17 cellular contexts compared by ENCODE assay signal in genomic region chr5:84688566-84688965, GRCh38.
DNase-seq lines count a peak whose midpoint lies in the region; ATAC-seq and TF ChIP-seq lines count a peak whose summit lies in the region.
"Had no signal": no experiment of that assay in that cellular context is flagged by ENCODE, and none has a peak within 500 bp of the region (broad histone marks: within the 10 kb centered on the region; RNA-seq: fewer than 3 reads in every experiment).

No MANE protein-coding gene starts in this region.

- H3K9me3 ChIP-seq in SJSA1 (replicated peaks): no peaks in the 10 kb centered on the region
- no peaks in the 10 kb centered on the region for H3K9me3 ChIP-seq in MM.1S (replicated peaks; ENCODE audit: insufficient read depth, low read length)
- no peaks in the 10 kb centered on the region for H3K9me3 ChIP-seq in CD8-positive, alpha-beta T cell (ENCODE audit: low read length)

- no peaks in the 10 kb centered on the region for H3K9me2 ChIP-seq in MM.1S (replicated peaks; ENCODE audit: insufficient read depth, low read length)

- H3K27me3 Mint-ChIP-seq in CD8-positive, alpha-beta T cell (ENCODE audit: low read depth): no peaks in the 10 kb centered on the region
- H3K27me3 Mint-ChIP-seq: naive B cell had no signal

- no peaks in the 10 kb centered on the region for H3K4me1 Mint-ChIP-seq in CD8-positive, alpha-beta T cell (ENCODE audit: low read depth)
- H3K4me1 Mint-ChIP-seq: naive B cell had no signal

- H4K20me1 ChIP-seq in MM.1S (ENCODE audit: insufficient read depth, low read length): no peaks in the 10 kb centered on the region

- no peak overlapping the region for H3K27ac Mint-ChIP-seq in CD8-positive, alpha-beta T cell
- H3K27ac Mint-ChIP-seq: naive B cell had no signal

- no peaks in the 10 kb centered on the region for H3K79me2 ChIP-seq in MM.1S (ENCODE audit: low read length)

- CTCF ChIA-PET in CD8-positive, alpha-beta T cell (lab: Charles Lee): no interaction called here

- DNase-seq in AG08395 (ENCODE audit: low spot score) (peak; percentile 26), HFF-Myc (ENCODE audit: extremely low read depth, low read depth) (peak; percentile 2), SJSA1 (ENCODE audit: low read depth in 1 of 2, low spot score in 2 of 2) (peak; percentile 72 to 97), fibroblast of peridontal ligament (ENCODE audit: extremely low read depth) (peak; percentile 99), MM.1S (no peak), KBM-7 (no peak)
- DNase-seq in CD8-positive, alpha-beta T cell: no peak
- DNase-seq: activated CD4-positive, alpha-beta T cell treated with anti-CD3 and anti-CD28 coated beads for 48 hours; activated effector memory CD4-positive, alpha-beta T cell treated with anti-CD3 and anti-CD28 coated beads, Interleukin-2, amount 50 U/mL, for 16 hours; C1 segment of cervical spinal cord; foreskin melanocyte; islet precursor cell; naive B cell; NCI-H1436; stimulated activated CD4-positive, alpha-beta T cell treated with anti-CD3 and anti-CD28 coated beads, Interleukin-4, amount 100 ng/mL, for 4 hours; stimulated activated naive CD4-positive, alpha-beta T cell treated with Interleukin-2 at 50 U/mL for 16 hours had no signal

- POLR2A ChIA-PET in CD8-positive, alpha-beta T cell (lab: Charles Lee): no interaction called here

- no peaks in the 10 kb centered on the region for H3K27me3 ChIP-seq in SJSA1 (replicated peaks)
- H3K27me3 ChIP-seq in MM.1S (replicated peaks; ENCODE audit: insufficient read depth, low read length): no peaks in the 10 kb centered on the region
- H3K27me3 ChIP-seq in CD8-positive, alpha-beta T cell (ENCODE audit: insufficient read depth, low read length): no peaks in the 10 kb centered on the region

- H3K36me3 ChIP-seq in SJSA1: peaks cover 5% of the 10 kb centered on the region; the same call in 1 of the 2 replicates
- H3K36me3 ChIP-seq in MM.1S (replicated peaks; ENCODE audit: insufficient read depth, low read length): no peaks in the 10 kb centered on the region
- no peaks in the 10 kb centered on the region for H3K36me3 ChIP-seq in CD8-positive, alpha-beta T cell (ENCODE audit: insufficient read depth, low read length)

- H3K9me3 Mint-ChIP-seq in CD8-positive, alpha-beta T cell: peaks cover 3% of the 10 kb centered on the region

- H3K4me1 ChIP-seq in SJSA1 (replicated peaks): peaks cover 26% of the 10 kb centered on the region
- H3K4me1 ChIP-seq in MM.1S (ENCODE audit: low read length): no peaks in the 10 kb centered on the region
- H3K4me1 ChIP-seq in CD8-positive, alpha-beta T cell (ENCODE audit: insufficient read depth, low read length): no peaks in the 10 kb centered on the region

- H3K36me3 Mint-ChIP-seq in CD8-positive, alpha-beta T cell: no peaks in the 10 kb centered on the region
- H3K36me3 Mint-ChIP-seq: naive B cell had no signal

- H3K27ac ChIP-seq in SJSA1 (peak overlapping the region; percentile 95), MM.1S (ENCODE audit: low read length) (no peak overlapping the region)
- no peak overlapping the region for H3K27ac ChIP-seq in CD8-positive, alpha-beta T cell (ENCODE audit: low read depth, low read length)

- TF ChIP-seq CTCF in HFF-Myc (IDR thresholded peaks at IDR 0.05; ENCODE audit: low read depth, low read length, missing control alignments) (no peak), MM.1S (IDR thresholded peaks at IDR 0.05; ENCODE audit: low read length) (no peak)
- TF ChIP-seq CTCF in CD8-positive, alpha-beta T cell (IDR thresholded peaks at IDR 0.05): no peak

- intact Hi-C loops in CD8-positive, alpha-beta T cell (cut with DNase I, micrococcal nuclease): no loop called here

- in situ Hi-C loops in KBM-7 (cut with MboI; ENCODE audit: low pct_unique_long_range_greater_than_20kb, low sequenced_read_pairs): no loop called here

- no peak overlapping the region for H3K4me3 Mint-ChIP-seq in CD8-positive, alpha-beta T cell

- no peak overlapping the region for H2AFZ ChIP-seq in MM.1S (ENCODE audit: low read length)

- H3K9ac ChIP-seq in MM.1S (ENCODE audit: low read length): no peak overlapping the region

- no peak overlapping the region for H3K4me3 ChIP-seq in HFF-Myc (replicated peaks; ENCODE audit: low read depth, low read length)
- H3K4me3 ChIP-seq in SJSA1: no peak overlapping the region
- H3K4me3 ChIP-seq in MM.1S (ENCODE audit: low read length): no peak overlapping the region
- H3K4me3 ChIP-seq in CD8-positive, alpha-beta T cell (ENCODE audit: low read depth, low read length): no peak overlapping the region

- no peak for ATAC-seq in GM18517 (IDR thresholded peaks at IDR 0.05; ENCODE audit: unreplicated experiment)
- ATAC-seq in CD8-positive, alpha-beta T cell: no peak

- no peaks in the 10 kb centered on the region for H3F3A ChIP-seq in MM.1S (ENCODE audit: insufficient read depth, low read length)

- H3K4me2 ChIP-seq in MM.1S (ENCODE audit: low read depth, low read length): no peak overlapping the region

Comparison
In these comparisons a context has a peak if more than half of its experiments do, and no peak if none do; other contexts are left out.
1. DNase-seq: peak in AG08395 (single experiment), HFF-Myc (single experiment), SJSA1 (2 of 2) and fibroblast of peridontal ligament (single experiment); none in MM.1S (single experiment), KBM-7 (single experiment) and CD8-positive, alpha-beta T cell (0 of 7).